Comparison of ENCODE assay signal across 15 cellular contexts in the genomic region with DNA sequence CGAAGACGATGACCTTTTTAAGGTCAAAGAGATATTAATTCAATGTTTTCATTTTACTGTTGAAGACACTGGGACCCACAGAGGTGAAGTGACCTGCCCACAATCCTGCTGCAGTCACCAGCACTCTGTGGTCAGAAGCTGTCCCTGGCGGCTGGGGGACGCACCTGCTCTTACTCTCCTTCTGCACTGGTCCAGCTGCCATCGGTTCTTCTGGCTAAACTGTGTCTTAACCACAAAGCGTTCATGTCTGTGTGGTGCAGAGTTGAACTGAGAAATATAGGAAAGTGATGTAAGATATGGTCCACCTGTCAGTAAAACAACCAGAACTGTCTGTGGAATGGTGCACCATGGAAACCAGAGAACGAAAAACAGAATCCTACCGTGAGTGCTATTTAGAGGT. TPM values are rescaled to one million over a fixed set of nuclear protein-coding genes. Genes with fewer than 3 reads are reported as not detected.
A peak's percentile ranks its signal among the peaks of the same experiment; 100 is the strongest.
DNase-seq lines count a peak whose midpoint lies in the region.
"Had no signal": no experiment of that assay in that cellular context is flagged by ENCODE, and none has a peak within 500 bp of the region (broad histone marks: within the 10 kb centered on the region; RNA-seq: fewer than 3 reads in every experiment).

No MANE protein-coding gene starts in this region.

- DNase-seq in NCI-H2107 treated with DMSO at 0.1 percent for 48 hours (lab: John Stamatoyannopoulos, UW; ENCODE audit: unreplicated experiment) (peak; percentile 27), NCI-H2107 (lab: John Stamatoyannopoulos, UW) (no peak), NCI-H146 treated with DMSO at 0.1 percent for 48 hours (lab: John Stamatoyannopoulos, UW; ENCODE audit: unreplicated experiment) (peak; percentile 19), myocyte (ENCODE audit: low read depth) (peak; percentile 91), hepatic stellate cell (ENCODE audit: low spot score) (no peak), AG20443 (ENCODE audit: low spot score) (no peak)
- DNase-seq in stimulated activated CD8-positive, alpha-beta memory T cell treated with anti-CD3 and anti-CD28 coated beads, Interleukin-4, amount 100 ng/mL, for 48 hours, result no peak
- DNase-seq: 8988T; CD4-positive, CD25-positive, alpha-beta regulatory T cell; DMS79; GM23248; H7; IMR-90 had no signal

RNA-seq across cellular contexts. Expression of a gene that starts 44.9 kb away (rescaled TPM):
- not detected in 2 replicates for total RNA-seq in myocyte
- not detected for polyA plus RNA-seq in myocyte (2012)
- total RNA-seq: CD4-positive, CD25-positive, alpha-beta regulatory T cell; G401; GM12878; GM23248; H7; IMR-90 had no signal
- polyA plus RNA-seq: CD4-positive, CD25-positive, alpha-beta regulatory T cell; GM12878; GM23248; IMR-90 had no signal

Comparison
In these comparisons a context has a peak if more than half of its experiments do, and no peak if none do; other contexts are left out.
1. DNase-seq: peak in NCI-H2107 treated with DMSO at 0.1 percent for 48 hours (single experiment), NCI-H146 treated with DMSO at 0.1 percent for 48 hours (single experiment) and myocyte (single experiment); none in NCI-H2107 (single experiment), hepatic stellate cell (single experiment), stimulated activated CD8-positive, alpha-beta memory T cell treated with anti-CD3 and anti-CD28 coated beads, Interleukin-4, amount 100 ng/mL, for 48 hours (single experiment) and AG20443 (single experiment).